8 cellular contexts compared by ENCODE assay signal in the genomic region with DNA sequence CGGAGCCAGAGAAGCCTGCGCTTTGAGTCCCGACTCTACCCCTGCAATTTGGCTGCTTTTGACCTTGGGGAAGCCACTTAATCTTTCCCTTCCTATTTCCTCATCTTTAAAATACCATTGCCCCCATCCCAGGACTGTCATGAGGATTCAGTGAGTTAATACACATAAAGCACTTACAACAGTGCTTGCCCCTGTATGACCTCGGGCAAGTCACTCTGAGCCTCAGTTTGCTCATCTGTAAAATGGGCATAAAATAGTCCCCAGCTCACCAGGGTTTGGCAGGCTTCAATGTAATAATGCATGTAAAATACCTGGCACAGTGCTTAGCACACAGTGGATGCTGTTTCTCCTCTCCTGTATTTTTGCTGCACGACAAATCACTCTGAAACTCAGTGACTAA.
"Had no signal": no experiment of that assay in that cellular context is flagged by ENCODE, and none has a peak within 500 bp of the region (broad histone marks: within the 10 kb centered on the region; RNA-seq: fewer than 3 reads in every experiment).

No MANE protein-coding gene starts in this region.

- H3K9ac ChIP-seq: GM23248, KMS-11 had no signal

- H3K4me3 ChIP-seq: GM23248 had no signal

- FAIRE-seq: H54 had no signal

- H2AFZ ChIP-seq: GM23248 had no signal

- H3K4me2 ChIP-seq: KMS-11 had no signal

- H3K27ac ChIP-seq: GM23248, HL-60, KMS-11 had no signal

- DNase-seq: GM23248, GOT3, H9, HCEC 1CT, KBM-7 had no signal
